15 cellular contexts compared by ENCODE assay signal in genomic region chr1:3105167-3105863, GRCh38. TPM values are rescaled to one million over a fixed set of nuclear protein-coding genes. Genes with fewer than 3 reads are reported as not detected.
DNase-seq lines count a peak whose midpoint lies in the region; ATAC-seq and TF ChIP-seq lines count a peak whose summit lies in the region.
"Had no signal": no experiment of that assay in that cellular context is flagged by ENCODE, and none has a peak within 500 bp of the region (broad histone marks: within the 10 kb centered on the region; RNA-seq: fewer than 3 reads in every experiment).

No MANE protein-coding gene starts in this region.

- in situ Hi-C loops in G401 (cut with HindIII; ENCODE audit: low sequenced_read_pairs): no loop called here

- H3K4me1 ChIP-seq in neuronal stem cell (ENCODE audit: control insufficient read depth in 2 of 2, insufficient read depth in 1 of 2, low read depth in 1 of 2, low read length in 2 of 2) (peaks cover 34 to 67% of the 10 kb centered on the region in 2 donors), spleen (no peaks in the 10 kb centered on the region)
- H3K4me1 ChIP-seq: right atrium auricular region had no signal

- H3K36me3 ChIP-seq in neuronal stem cell (replicated peaks in 1 of 2; ENCODE audit: control insufficient read depth in 2 of 2, insufficient read depth in 2 of 2, low read length in 2 of 2) (no peaks in the 10 kb centered on the region), spleen (no peaks in the 10 kb centered on the region)
- H3K36me3 ChIP-seq: right atrium auricular region had no signal

- H3K4me2 ChIP-seq in neuronal stem cell (ENCODE audit: insufficient read depth, low read length, poor library complexity, severe bottlenecking): no peak overlapping the region
- H3K4me2 ChIP-seq: SK-N-SH had no signal

- no CpG with 5 or more reads among the region's 24 CpGs for WGBS in neuronal stem cell (ENCODE audit: extremely low coverage in 2 of 2, insufficient read length in 2 of 2, insufficient replicate concordance in 1 of 2), 2 donors
- WGBS in spleen, 5 donors: 64 to 85% (median 79%) methylated on average over 8 to 24 of the region's 24 CpGs

- H3K27ac ChIP-seq in neuronal stem cell (replicated peaks; ENCODE audit: low read length) (peak overlapping the region; percentile 100), spleen (no peak overlapping the region)
- H3K27ac ChIP-seq: right atrium auricular region had no signal

- no peaks in the 10 kb centered on the region for H3K36me3 Mint-ChIP-seq in activated naive CD4-positive, alpha-beta T cell treated with anti-CD3 and anti-CD28 coated beads for 36 hours (ENCODE audit: low read depth)

- H3K27me3 Mint-ChIP-seq in activated naive CD4-positive, alpha-beta T cell treated with anti-CD3 and anti-CD28 coated beads for 36 hours (ENCODE audit: low read depth): no peaks in the 10 kb centered on the region
- H3K27me3 Mint-ChIP-seq: activated B cell treated with CpG ODN at 0.5 μM for 24 hours; stimulated activated naive CD8-positive, alpha-beta T cell treated with anti-CD3 and anti-CD28 coated beads, Interleukin-15, Interleukin-2, amounts not matched to agents 100 ng/mL and 50 ng/mL, for 24 hours had no signal

- peak overlapping the region; percentile 100 for H3K18ac ChIP-seq in neuronal stem cell (ENCODE audit: low read length)

- peak overlapping the region; percentile 95 for H3K14ac ChIP-seq in neuronal stem cell (ENCODE audit: low read length)

- H3K27me3 ChIP-seq in neuronal stem cell (ENCODE audit: control insufficient read depth in 3 of 3, insufficient read depth in 3 of 3, low read depth in 1 of 3, low read length in 3 of 3): peaks cover 0 to 9% (median 0%) of the 10 kb centered on the region in 3 experiments
- peaks cover 0 to 22% (median 0%) of the 10 kb centered on the region in 7 donors for H3K27me3 ChIP-seq in spleen (replicated peaks in 1 of 7)
- H3K27me3 ChIP-seq: right atrium auricular region had no signal

- peak overlapping the region; percentile 93 for H3K9ac ChIP-seq in neuronal stem cell (ENCODE audit: low read depth, low read length, poor library complexity)
- H3K9ac ChIP-seq: SK-N-SH had no signal

- TF ChIP-seq POLR2A in spleen (IDR thresholded peaks at IDR 0.05): no peak

- ATAC-seq in HG03095 (IDR thresholded peaks at IDR 0.05; ENCODE audit: unreplicated experiment): no peak

- intact Hi-C loops in head of caudate nucleus (cut with DNase I): no loop called here
- intact Hi-C loops in activated naive CD4-positive, alpha-beta T cell treated with anti-CD3 and anti-CD28 coated beads for 36 hours (cut with micrococcal nuclease): no loop called here
- intact Hi-C loops in spleen (cut with DNase I; ENCODE audit: low total_unique reads): no loop called here

- H3K9me3 ChIP-seq in neuronal stem cell (replicated peaks in 1 of 2; ENCODE audit: control insufficient read depth in 2 of 2, insufficient read depth in 1 of 2, low read depth in 1 of 2, low read length in 2 of 2): peaks cover 10 to 11% of the 10 kb centered on the region in 2 donors
- H3K9me3 ChIP-seq in spleen: peaks cover 0 to 13% (median 0%) of the 10 kb centered on the region in 8 donors
- H3K9me3 ChIP-seq: SK-N-SH had no signal

- H2AK5ac ChIP-seq in neuronal stem cell (ENCODE audit: low read depth, low read length): peak overlapping the region; percentile 100

- H4K8ac ChIP-seq in neuronal stem cell (ENCODE audit: low read depth, low read length): no peak overlapping the region

- peak overlapping the region; percentile 96 for H2BK15ac ChIP-seq in neuronal stem cell (ENCODE audit: low read length)

- H3K9me3 Mint-ChIP-seq in activated naive CD4-positive, alpha-beta T cell treated with anti-CD3 and anti-CD28 coated beads for 36 hours: peaks cover 7% of the 10 kb centered on the region

- peak overlapping the region; percentile 100 for H2BK5ac ChIP-seq in neuronal stem cell (ENCODE audit: low read length)

- H2BK12ac ChIP-seq in neuronal stem cell (ENCODE audit: low read length): peak overlapping the region; percentile 98

- no peak for TF ChIP-seq CTCF in spleen (IDR thresholded peaks at IDR 0.05 in 8 of 11, conservative IDR thresholded peaks at IDR 0.05 in 3 of 11)

- H3K4me1 Mint-ChIP-seq in activated naive CD4-positive, alpha-beta T cell treated with anti-CD3 and anti-CD28 coated beads for 36 hours (ENCODE audit: low read depth): no peaks in the 10 kb centered on the region
- H3K4me1 Mint-ChIP-seq: activated B cell treated with CpG ODN at 0.5 μM for 24 hours had no signal

- H3K4me3 Mint-ChIP-seq in activated naive CD4-positive, alpha-beta T cell treated with anti-CD3 and anti-CD28 coated beads for 36 hours: no peak overlapping the region
- H3K4me3 Mint-ChIP-seq: activated B cell treated with CpG ODN at 0.5 μM for 24 hours; stimulated activated naive CD8-positive, alpha-beta T cell treated with anti-CD3 and anti-CD28 coated beads, Interleukin-15, Interleukin-2, amounts not matched to agents 100 ng/mL and 50 ng/mL, for 24 hours had no signal

- H3K79me1 ChIP-seq in neuronal stem cell (ENCODE audit: low read depth, low read length): peaks cover 5% of the 10 kb centered on the region

- CTCF ChIA-PET in activated naive CD4-positive, alpha-beta T cell treated with anti-CD3 and anti-CD28 coated beads for 36 hours (lab: Charles Lee): no interaction called here

- H3K4me3 ChIP-seq in neuronal stem cell (ENCODE audit: low read length in 2 of 2) (no peak overlapping the region), spleen (no peak overlapping the region)
- H3K4me3 ChIP-seq: right atrium auricular region had no signal

- H2AFZ ChIP-seq in neuronal stem cell (ENCODE audit: low read length): peak overlapping the region; percentile 57

- no peak overlapping the region for H3K27ac Mint-ChIP-seq in activated naive CD4-positive, alpha-beta T cell treated with anti-CD3 and anti-CD28 coated beads for 36 hours
- H3K27ac Mint-ChIP-seq: activated B cell treated with CpG ODN at 0.5 μM for 24 hours; stimulated activated naive CD8-positive, alpha-beta T cell treated with anti-CD3 and anti-CD28 coated beads, Interleukin-15, Interleukin-2, amounts not matched to agents 100 ng/mL and 50 ng/mL, for 24 hours had no signal

- DNase-seq in G401 (ENCODE audit: low spot score): peak; percentile 67
- peak in 40 of 56 donors; percentile 6 to 82 (median 48) for DNase-seq in amygdala (lab: John Stamatoyannopoulos, UW)
- peak in 29 of 42 donors; percentile 22 to 75 (median 53) for DNase-seq in head of caudate nucleus
- DNase-seq in neuronal stem cell (ENCODE audit: low spot score): peak; percentile 96
- DNase-seq in activated T-cell treated with anti-CD3 and anti-CD28 coated beads, Interleukin-2, amount 50 U/mL, for 1 hour: no peak
- DNase-seq in activated naive CD4-positive, alpha-beta T cell treated with anti-CD3 and anti-CD28 coated beads for 36 hours: no peak
- no peak for DNase-seq in spleen
- DNase-seq: activated B cell treated with CpG ODN at 0.5 μM for 24 hours, amniotic stem cell, DND-41, NCI-H2081, SK-N-SH had no signal

- H2BK120ac ChIP-seq in neuronal stem cell (ENCODE audit: low read depth, low read length): peak overlapping the region; percentile 100

- H4K91ac ChIP-seq in neuronal stem cell (ENCODE audit: low read depth, low read length, poor library complexity): peak overlapping the region; percentile 100

- H3K23ac ChIP-seq in neuronal stem cell (ENCODE audit: low read depth, low read length, poor library complexity): peak overlapping the region; percentile 80

- peak overlapping the region; percentile 100 for H3K4ac ChIP-seq in neuronal stem cell (ENCODE audit: low read length)

RNA-seq across cellular contexts. Expression of gene PRDM16, which starts 36.3 kb away (rescaled TPM):
- total RNA-seq in G401 (2014; rRNA removed; shearing (Covaris generic)): 2.8 and 5.0 TPM in 2 replicates
- polyA plus RNA-seq in neuronal stem cell (2013, experiment 1 of 2): 7.9 TPM
- polyA plus RNA-seq in neuronal stem cell (2013, experiment 2 of 2): 7.6 TPM
- total RNA-seq in activated naive CD4-positive, alpha-beta T cell treated with anti-CD3 and anti-CD28 coated beads for 36 hours: under 1 TPM; 0.05 to 0.20 TPM
- 1 to 10 TPM in 6 of 7 donors, under 1 TPM in 1; 0.51 to 3.2 (median 1.7) TPM for total RNA-seq in spleen
- under 1 TPM; 0.43 to 0.99 (median 0.44) TPM for polyA plus RNA-seq in spleen
- total RNA-seq: activated B cell treated with CpG ODN at 0.5 μM for 24 hours had no signal
- polyA plus RNA-seq: SK-N-SH had no signal

Comparison
In these comparisons a context has a peak if more than half of its experiments do, and no peak if none do; other contexts are left out.
1. DNase-seq: peak in G401 (single experiment), amygdala (40 of 56), head of caudate nucleus (29 of 42) and neuronal stem cell (single experiment); none in activated T-cell treated with anti-CD3 and anti-CD28 coated beads, Interleukin-2, amount 50 U/mL, for 1 hour (single experiment), activated naive CD4-positive, alpha-beta T cell treated with anti-CD3 and anti-CD28 coated beads for 36 hours (single experiment) and spleen (single experiment).